8 cellular contexts compared by ENCODE assay signal in the genomic region with DNA sequence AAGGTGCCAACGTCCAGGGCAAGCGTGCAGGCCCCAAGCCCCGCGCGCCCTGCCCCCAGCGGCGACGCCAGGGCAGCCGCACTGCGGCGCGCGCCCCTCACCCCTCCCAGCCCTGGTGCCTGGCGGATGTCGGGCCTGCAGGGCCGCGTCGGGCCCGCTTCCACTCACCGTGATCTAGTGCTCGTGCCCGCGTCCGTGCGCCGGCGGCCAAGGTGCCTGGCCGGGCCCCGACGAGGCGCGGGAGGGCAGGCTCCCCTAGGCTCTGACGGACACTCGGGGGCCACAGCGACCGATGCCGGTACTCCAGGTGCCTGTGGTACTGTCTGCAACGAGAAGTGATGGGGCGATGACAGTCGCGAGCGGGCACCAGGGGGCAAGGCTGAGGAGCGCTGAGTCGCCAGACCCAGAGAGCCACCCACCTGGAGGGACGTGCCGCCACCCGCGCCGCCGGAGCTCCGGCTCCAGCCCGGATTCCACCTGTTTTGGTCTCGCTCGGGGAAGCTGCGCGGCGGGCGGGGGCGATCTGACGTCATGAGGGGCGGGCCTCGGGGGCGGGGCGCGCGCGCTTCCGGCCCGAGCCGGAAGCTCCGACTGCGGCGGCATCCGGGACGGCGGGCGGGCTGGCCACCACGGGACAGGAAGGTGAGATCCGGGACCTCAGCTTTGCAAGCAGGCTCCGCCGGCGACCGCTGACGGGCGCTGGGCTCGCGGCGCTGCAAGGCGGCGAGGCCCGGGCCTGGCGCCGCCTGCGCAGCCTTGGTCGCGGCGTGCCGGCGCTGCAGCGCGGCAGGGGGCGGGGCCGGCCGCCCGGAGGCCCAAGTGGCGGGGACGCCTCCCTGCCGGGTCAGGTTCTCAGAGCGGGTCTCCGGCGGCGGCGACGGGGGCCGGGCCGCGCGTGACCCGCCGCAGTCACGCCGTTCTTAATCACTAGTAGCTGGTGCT. TPM values are rescaled to one million over a fixed set of nuclear protein-coding genes. Genes with fewer than 3 reads are reported as not detected.
DNase-seq lines count a peak whose midpoint lies in the region; ATAC-seq and TF ChIP-seq lines count a peak whose summit lies in the region.

A gene with protein sequence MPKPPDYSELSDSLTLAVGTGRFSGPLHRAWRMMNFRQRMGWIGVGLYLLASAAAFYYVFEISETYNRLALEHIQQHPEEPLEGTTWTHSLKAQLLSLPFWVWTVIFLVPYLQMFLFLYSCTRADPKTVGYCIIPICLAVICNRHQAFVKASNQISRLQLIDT (plus strand): TSS at position 927 of the 942 bp plus-strand sequence. CDS start 89 bp downstream, outside the sequence.
Gene MOAP1, minus strand, starts transcription at position 507 of the 942 bp plus-strand sequence. CDS start 655 bp downstream, outside the sequence.

- 0% methylated on average over 120 to 122 of the region's 122 CpGs for WGBS in esophagus, 2 donors

- peaks cover 10% of the 10 kb centered on the region for H3K79me2 ChIP-seq in OCI-LY1 (ENCODE audit: insufficient read depth, low read length)

- H3K4me2 ChIP-seq in OCI-LY1 (ENCODE audit: low read length) = peak within 1 kb of the TSS; percentile 95

- no peaks in the 10 kb centered on the region for H4K20me1 ChIP-seq in OCI-LY1 (ENCODE audit: insufficient read depth, low read length)

- ATAC-seq in GM19467 (IDR thresholded peaks at IDR 0.05; ENCODE audit: unreplicated experiment) = peak; percentile 77

- peak within 1 kb of the TSS; percentile 96 for H3K9ac ChIP-seq in OCI-LY1 (ENCODE audit: low read length)

- H3K9me3 ChIP-seq in OCI-LY1 (ENCODE audit: low read length) (no peaks in the 10 kb centered on the region), esophagus (ENCODE audit: control insufficient read depth in 2 of 2, insufficient read depth in 1 of 2, low read depth in 1 of 2, low read length in 1 of 2) (no peaks in the 10 kb centered on the region)

- peak within 1 kb of the TSS; percentile 68 for H3K27ac ChIP-seq in OCI-LY1 (ENCODE audit: low read depth, low read length, poor library complexity, severe bottlenecking)
- H3K27ac ChIP-seq in esophagus (ENCODE audit: low read depth in 2 of 2, low read length in 1 of 2) = peak within 1 kb of the TSS; percentile 91 to 98

- peaks cover 40% of the 10 kb centered on the region for H3K36me3 ChIP-seq in OCI-LY1 (ENCODE audit: insufficient read depth, low read length)
- H3K36me3 ChIP-seq in esophagus (ENCODE audit: control insufficient read depth in 2 of 2, insufficient read depth in 2 of 2, low read length in 1 of 2) = no peaks in the 10 kb centered on the region

- peak; percentile 31; the same call in 1 of the 2 replicates for TF ChIP-seq CTCF in OCI-LY1 (IDR thresholded peaks at IDR 0.05; ENCODE audit: low read length)

- H3K4me3 ChIP-seq in OCI-LY1 (ENCODE audit: low read depth, low read length, poor library complexity, severe bottlenecking) (peak within 1 kb of the TSS; percentile 96), esophagus (ENCODE audit: low read depth in 1 of 2, low read length in 2 of 2) (peak within 1 kb of the TSS; percentile 88 to 93)

- no peaks in the 10 kb centered on the region for H3K27me3 ChIP-seq in OCI-LY1 (ENCODE audit: insufficient read depth, low read length)
- H3K27me3 ChIP-seq in esophagus (ENCODE audit: control insufficient read depth in 1 of 2, insufficient read depth in 2 of 2, low read length in 2 of 2) = no peaks in the 10 kb centered on the region

- no peaks in the 10 kb centered on the region for H3F3A ChIP-seq in OCI-LY1 (ENCODE audit: insufficient read depth, low read length)

- H3K9me2 ChIP-seq in OCI-LY1 (ENCODE audit: low read depth, low read length) = no peaks in the 10 kb centered on the region

- peaks cover 26% of the 10 kb centered on the region for H3K4me1 ChIP-seq in OCI-LY1 (ENCODE audit: insufficient read depth, low read length, severe bottlenecking)
- H3K4me1 ChIP-seq in esophagus (ENCODE audit: control insufficient read depth in 2 of 2, insufficient read depth in 2 of 2, low read length in 1 of 2) = peaks cover 0 to 6% of the 10 kb centered on the region in 2 donors

- H2AFZ ChIP-seq in OCI-LY1 (ENCODE audit: low read length) = no peak within 1 kb of the TSS

- peak; percentile 98 for DNase-seq in D341Med (ENCODE audit: low spot score)
- peak; percentile 83 for DNase-seq in HPDE6-E6E7 (ENCODE audit: extremely low spot score)
- DNase-seq in activated T-cell treated with anti-CD3 and anti-CD28 coated beads for 4 hours = peak; percentile 77
- peak; percentile 85 for DNase-seq in myocyte (ENCODE audit: low read depth)
- DNase-seq in stimulated activated CD8-positive, alpha-beta memory T cell treated with anti-CD3 and anti-CD28 coated beads, Interleukin-7, amount 100 ng/mL, for 48 hours (ENCODE audit: extremely low read depth in 1 of 2, low read depth in 1 of 2) = peak; percentile 77 to 83

RNA-seq across cellular contexts. Expression of the first gene that starts in this region (rescaled TPM):
- 10 to 100 TPM in 1 of 2 donors, 1 to 10 TPM in 1; 8.6 to 10.3 TPM for polyA plus RNA-seq in esophagus
- total RNA-seq in myocyte = 10.8 and 12.2 TPM in 2 replicates
- polyA plus RNA-seq in myocyte (2012) = 15.4 TPM

RNA-seq across cellular contexts. Expression of gene MOAP1, which starts in this region (rescaled TPM):
- 10 to 100 TPM in 1 of 2 donors, 1 to 10 TPM in 1; 5.4 to 12.7 TPM for polyA plus RNA-seq in esophagus
- 45.4 and 58.7 TPM in 2 replicates for total RNA-seq in myocyte
- 38.9 TPM for polyA plus RNA-seq in myocyte (2012)

Comparison
In these comparisons a context has a peak if more than half of its experiments do, and no peak if none do; other contexts are left out.
1. Peak in every context shown above with its lines: DNase-seq, ATAC-seq, H3K4me3 ChIP-seq and H3K27ac ChIP-seq.